ENCODE assay signal across 36 cellular contexts in genomic region chr5:98805070-98805469, GRCh38. TPM values are rescaled to one million over a fixed set of nuclear protein-coding genes. Genes with fewer than 3 reads are reported as not detected.
DNase-seq lines count a peak whose midpoint lies in the region; ATAC-seq, FAIRE-seq and TF ChIP-seq lines count a peak whose summit lies in the region.
"Had no signal": no experiment of that assay in that cellular context is flagged by ENCODE, and none has a peak within 500 bp of the region (broad histone marks: within the 10 kb centered on the region; RNA-seq: fewer than 3 reads in every experiment).

No MANE protein-coding gene starts in this region.

- H2BK5ac ChIP-seq in neuronal stem cell (ENCODE audit: low read length), result no peak overlapping the region

- no peak for ATAC-seq in K562
- no peak for ATAC-seq in HG03025 (IDR thresholded peaks at IDR 0.05; ENCODE audit: low FRiP score, unreplicated experiment)
- ATAC-seq in HG02571 (IDR thresholded peaks at IDR 0.05; ENCODE audit: unreplicated experiment), result no peak
- ATAC-seq: A549; CD8-positive, alpha-beta T cell had no signal

- no peak overlapping the region for H4K8ac ChIP-seq in neuronal stem cell (ENCODE audit: low read depth, low read length)

- no peak overlapping the region for H3K4ac ChIP-seq in neuronal stem cell (ENCODE audit: low read length)

- H4K20me1 ChIP-seq in Karpas-422 (ENCODE audit: insufficient read depth, low read depth, low read length), result no peaks in the 10 kb centered on the region
- no peaks in the 10 kb centered on the region for H4K20me1 ChIP-seq in astrocyte (ENCODE audit: insufficient read depth, low read length)
- H4K20me1 ChIP-seq in K562 (replicated peaks; ENCODE audit: control insufficient read depth, insufficient read depth, low read length), result no peaks in the 10 kb centered on the region
- H4K20me1 ChIP-seq: BLaER1; BLaER1 treated with 17β-estradiol and CSF1 and Interleukin-3, amounts not matched to agents 10 nM and 100 nM had no signal

- H3K9me1 ChIP-seq in K562 (ENCODE audit: control insufficient read depth, insufficient read depth, low read length), result no peaks in the 10 kb centered on the region

- no peak overlapping the region for H3K4me3 Mint-ChIP-seq in astrocyte (ENCODE audit: unreplicated experiment)
- H3K4me3 Mint-ChIP-seq: B cell; CD14-positive monocyte; CD4-positive, alpha-beta T cell; CD4-positive, CD25-positive, alpha-beta regulatory T cell; CD8-positive, alpha-beta memory T cell; CD8-positive, alpha-beta T cell had no signal

- H3K36me3 Mint-ChIP-seq in astrocyte (ENCODE audit: low read depth, unreplicated experiment), result peaks cover 13% of the 10 kb centered on the region

- no peak for TF ChIP-seq CTCF in HEK293 (tag by site-specific recombination; IDR thresholded peaks at IDR 0.05)
- no peak for TF ChIP-seq CTCF in astrocyte (IDR thresholded peaks at IDR 0.05; ENCODE audit: insufficient read depth, low read depth, low read length)
- no peak for TF ChIP-seq CTCF in K562 (IDR thresholded peaks at IDR 0.05 in 2 of 3, conservative IDR thresholded peaks at IDR 0.05 in 1 of 3; ENCODE audit: insufficient read depth in 2 of 3, low read depth in 1 of 3, low read length in 3 of 3)

- H3K79me2 ChIP-seq in Karpas-422 (ENCODE audit: low read length) (no peaks in the 10 kb centered on the region), astrocyte (ENCODE audit: insufficient read depth, low read length) (no peaks in the 10 kb centered on the region), K562 (ENCODE audit: control insufficient read depth, insufficient read depth, low read length) (no peaks in the 10 kb centered on the region)

- no peaks in the 10 kb centered on the region for H3K79me1 ChIP-seq in neuronal stem cell (ENCODE audit: low read depth, low read length)

- TF ChIP-seq RAD21 in K562 (CRISPR knock-in tag; conservative IDR thresholded peaks at IDR 0.05 in 1 of 2, IDR thresholded peaks at IDR 0.05 in 1 of 2), result no peak

- H2AFZ ChIP-seq in Karpas-422 (ENCODE audit: low read length) (no peak overlapping the region), astrocyte (ENCODE audit: low read depth, low read length) (no peak overlapping the region), K562 (ENCODE audit: low read depth, low read length) (no peak overlapping the region), neuronal stem cell (ENCODE audit: low read length) (no peak overlapping the region)

- H3K36me3 ChIP-seq in HEK293 (ENCODE audit: control insufficient read depth in 2 of 2, insufficient read depth in 1 of 2, low read length in 2 of 2) (no peaks in the 10 kb centered on the region), Karpas-422 (ENCODE audit: insufficient read depth, low read length) (no peaks in the 10 kb centered on the region), astrocyte (ENCODE audit: insufficient read depth, low read length) (no peaks in the 10 kb centered on the region), K562 (ENCODE audit: control insufficient read depth, insufficient read depth, low read length) (no peaks in the 10 kb centered on the region), neuronal stem cell (replicated peaks in 1 of 2; ENCODE audit: control insufficient read depth in 2 of 2, insufficient read depth in 2 of 2, low read length in 2 of 2) (no peaks in the 10 kb centered on the region)
- H3K36me3 ChIP-seq: BE2C, BLaER1 had no signal

- no peak overlapping the region for H2BK12ac ChIP-seq in neuronal stem cell (ENCODE audit: low read length)

- in situ Hi-C loops in K562 (cut with MboI), result no loop called here

- CTCF ChIA-PET in HEK293 (lab: Yijun Ruan, JAX), result interaction anchor here (0.9 kb wide), 1 partner anchor 9 kb away, joined by 3 read pairs; no protein-coding TSS in a partner anchor
- CTCF ChIA-PET in K562 (lab: Yijun Ruan, JAX; ENCODE audit: low intra/inter-chr PET ratio), result no interaction called here

- H3K27ac ChIP-seq in HEK293 (ENCODE audit: extremely low read depth, low read depth, low read length) (no peak overlapping the region), Karpas-422 (ENCODE audit: low read length) (no peak overlapping the region), astrocyte (ENCODE audit: low read depth, low read length) (no peak overlapping the region), K562 (ENCODE audit: extremely low read depth, low read depth, low read length) (no peak overlapping the region), neuronal stem cell (replicated peaks; ENCODE audit: low read length) (no peak overlapping the region)
- H3K27ac ChIP-seq: 22Rv1; A549; BLaER1; BLaER1 treated with 17β-estradiol and CSF1 and Interleukin-3, amounts not matched to agents 10 nM and 100 nM; C4-2B had no signal

- BruUV-seq in K562 (replicated peaks; lab: Mats Ljungman, UMichigan), result no TSS peak

- no peak overlapping the region for H2BK120ac ChIP-seq in neuronal stem cell (ENCODE audit: low read depth, low read length)

- peaks cover 19% of the 10 kb centered on the region for H3K9me3 Mint-ChIP-seq in astrocyte (ENCODE audit: unreplicated experiment)

- H3K27ac Mint-ChIP-seq in astrocyte (ENCODE audit: unreplicated experiment), result no peak overlapping the region
- H3K27ac Mint-ChIP-seq: B cell; CD14-positive monocyte; CD4-positive, alpha-beta memory T cell; CD4-positive, alpha-beta T cell; CD4-positive, CD25-positive, alpha-beta regulatory T cell; CD8-positive, alpha-beta memory T cell; CD8-positive, alpha-beta T cell had no signal

- TF ChIP-seq EP300 in K562 (IDR thresholded peaks at IDR 0.05; ENCODE audit: low read length), result no peak

- WGBS in K562 (ENCODE audit: insufficient coverage, low coverage, missing lambda C conversion rate), result 0% methylated on average over 1 of the region's 1 CpG
- WGBS in neuronal stem cell (ENCODE audit: extremely low coverage in 2 of 2, insufficient read length in 2 of 2, insufficient replicate concordance in 1 of 2), 2 donors, result no CpG with 5 or more reads among the region's 1 CpG

- no peaks in the 10 kb centered on the region for H3K4me1 Mint-ChIP-seq in astrocyte (ENCODE audit: low read depth, unreplicated experiment)
- H3K4me1 Mint-ChIP-seq: B cell; CD14-positive monocyte; CD4-positive, alpha-beta memory T cell; CD4-positive, CD25-positive, alpha-beta regulatory T cell; CD8-positive, alpha-beta memory T cell had no signal

- no peak for TF ChIP-seq POLR2A in K562 (conservative IDR thresholded peaks at IDR 0.05)

- H3K4me2 ChIP-seq in Karpas-422 (ENCODE audit: low read depth, low read length, poor library complexity, severe bottlenecking), result no peak overlapping the region
- no peak overlapping the region for H3K4me2 ChIP-seq in astrocyte (ENCODE audit: low read length)
- no peak overlapping the region for H3K4me2 ChIP-seq in K562 (ENCODE audit: insufficient read depth, low read length)
- no peak overlapping the region for H3K4me2 ChIP-seq in neuronal stem cell (ENCODE audit: insufficient read depth, low read length, poor library complexity, severe bottlenecking)
- H3K4me2 ChIP-seq: A549; BLaER1; BLaER1 treated with 17β-estradiol and CSF1 and Interleukin-3, amounts not matched to agents 10 nM and 100 nM had no signal

- no peak overlapping the region for H3K4me3 ChIP-seq in HEK293 (ENCODE audit: low read depth, low read length)
- no peak overlapping the region for H3K4me3 ChIP-seq in Karpas-422 (ENCODE audit: low read length)
- no peak overlapping the region for H3K4me3 ChIP-seq in astrocyte (ENCODE audit: insufficient read depth, low read depth, low read length)
- no peak overlapping the region for H3K4me3 ChIP-seq in K562
- no peak overlapping the region for H3K4me3 ChIP-seq in neuronal stem cell (ENCODE audit: low read length in 2 of 2)
- H3K4me3 ChIP-seq: A549; BLaER1; BLaER1 treated with 17β-estradiol and CSF1 and Interleukin-3, amounts not matched to agents 10 nM and 100 nM had no signal

- no peaks in the 10 kb centered on the region for H3K27me3 Mint-ChIP-seq in astrocyte (ENCODE audit: low read depth, unreplicated experiment)
- H3K27me3 Mint-ChIP-seq: B cell; CD4-positive, alpha-beta memory T cell; CD4-positive, alpha-beta T cell had no signal

- H3K9me2 ChIP-seq in Karpas-422 (replicated peaks; ENCODE audit: insufficient read depth, low read length), result no peaks in the 10 kb centered on the region

- POLR2A ChIA-PET in HEK293 (lab: Yijun Ruan, JAX), result no interaction called here
- POLR2A ChIA-PET in K562 (lab: Yijun Ruan, JAX), result no interaction called here

- no peak overlapping the region for H2BK15ac ChIP-seq in neuronal stem cell (ENCODE audit: low read length)

- no peaks in the 10 kb centered on the region for H3K27me3 ChIP-seq in Karpas-422 (ENCODE audit: low read length)
- H3K27me3 ChIP-seq in astrocyte (ENCODE audit: insufficient read depth, low read length), result no peaks in the 10 kb centered on the region
- H3K27me3 ChIP-seq in K562 (ENCODE audit: control insufficient read depth in 2 of 2, insufficient read depth in 2 of 2, low read length in 2 of 2), result no peaks in the 10 kb centered on the region
- H3K27me3 ChIP-seq in neuronal stem cell (ENCODE audit: control insufficient read depth in 3 of 3, insufficient read depth in 3 of 3, low read depth in 1 of 3, low read length in 3 of 3), result no peaks in the 10 kb centered on the region
- H3K27me3 ChIP-seq: BE2C; BLaER1; BLaER1 treated with 17β-estradiol and CSF1 and Interleukin-3, amounts not matched to agents 10 nM and 100 nM had no signal

- H2AK5ac ChIP-seq in neuronal stem cell (ENCODE audit: low read depth, low read length), result no peak overlapping the region

- no peak overlapping the region for H3K14ac ChIP-seq in neuronal stem cell (ENCODE audit: low read length)

- FAIRE-seq in astrocyte (lab: Jason Lieb, UNC) (peak; percentile 47), K562 (lab: Jason Lieb, UNC) (no peak)
- FAIRE-seq: A204.1, A549, D721Med had no signal

- H4K91ac ChIP-seq in neuronal stem cell (ENCODE audit: low read depth, low read length, poor library complexity), result no peak overlapping the region

- H3K4me1 ChIP-seq in HEK293 (ENCODE audit: control insufficient read depth, insufficient read depth, low read length) (no peaks in the 10 kb centered on the region), Karpas-422 (ENCODE audit: low read length) (no peaks in the 10 kb centered on the region), astrocyte (ENCODE audit: insufficient read depth, low read length) (no peaks in the 10 kb centered on the region), K562 (replicated peaks in 1 of 2; ENCODE audit: control insufficient read depth in 2 of 2, insufficient read depth in 2 of 2, low read length in 2 of 2) (no peaks in the 10 kb centered on the region), neuronal stem cell (ENCODE audit: control insufficient read depth in 2 of 2, insufficient read depth in 1 of 2, low read depth in 1 of 2, low read length in 2 of 2) (no peaks in the 10 kb centered on the region)
- H3K4me1 ChIP-seq: A549, BE2C, Caco-2 had no signal

- no peak overlapping the region for H3K9ac ChIP-seq in Karpas-422 (ENCODE audit: low read length)
- H3K9ac ChIP-seq in astrocyte (ENCODE audit: low read length), result no peak overlapping the region
- H3K9ac ChIP-seq in K562 (ENCODE audit: insufficient read depth in 1 of 2, low read depth in 2 of 2, low read length in 2 of 2), result no peak overlapping the region
- H3K9ac ChIP-seq in neuronal stem cell (ENCODE audit: low read depth, low read length, poor library complexity), result no peak overlapping the region
- H3K9ac ChIP-seq: BLaER1; BLaER1 treated with 17β-estradiol and CSF1 and Interleukin-3, amounts not matched to agents 10 nM and 100 nM had no signal

- peak; percentile 32 for DNase-seq in Karpas-422
- DNase-seq in astrocyte (ENCODE audit: low read depth), result no peak
- DNase-seq in K562 (ENCODE audit: extremely low read depth in 1 of 4, low spot score in 3 of 4), result no peak
- no peak for DNase-seq in neuronal stem cell (ENCODE audit: low spot score)
- no peak for DNase-seq in DMS79 treated with DMSO at 0.1 percent for 48 hours (lab: John Stamatoyannopoulos, UW)
- DNase-seq: 8988T; ACHN; AML-193; BE2C; C1 segment of cervical spinal cord; Caco-2; Calu3; CD4-positive, alpha-beta memory T cell; CD4-positive, alpha-beta T cell; CD4-positive, CD25-positive, alpha-beta regulatory T cell; CD8-positive, alpha-beta memory T cell; CD8-positive, alpha-beta T cell; COR-L47; DMS 273 treated with DMSO at 0.1 percent for 48 hours; DMS153; DMS53; DMS79; DND-41; EL had no signal

- H3K23ac ChIP-seq in neuronal stem cell (ENCODE audit: low read depth, low read length, poor library complexity), result no peak overlapping the region

- intact Hi-C loops in K562 (cut with micrococcal nuclease), result no loop called here

- no peak overlapping the region for H3K18ac ChIP-seq in neuronal stem cell (ENCODE audit: low read length)

- no peaks in the 10 kb centered on the region for H3K9me3 ChIP-seq in HEK293 (ENCODE audit: control insufficient read depth, insufficient read depth, low read depth, low read length)
- no peaks in the 10 kb centered on the region for H3K9me3 ChIP-seq in Karpas-422 (ENCODE audit: low read length)
- no peaks in the 10 kb centered on the region for H3K9me3 ChIP-seq in astrocyte (ENCODE audit: insufficient read depth, low read depth, low read length)
- no peaks in the 10 kb centered on the region for H3K9me3 ChIP-seq in K562 (replicated peaks; ENCODE audit: control insufficient read depth, insufficient read depth, low read depth, low read length)
- peaks cover 4 to 20% of the 10 kb centered on the region in 2 donors for H3K9me3 ChIP-seq in neuronal stem cell (replicated peaks in 1 of 2; ENCODE audit: control insufficient read depth in 2 of 2, insufficient read depth in 1 of 2, low read depth in 1 of 2, low read length in 2 of 2)

RNA-seq across cellular contexts. Expression of gene RGMB, which starts 31.6 kb away (rescaled TPM):
- 0.94 and 3.1 TPM in 2 replicates for total RNA-seq in Karpas-422 (2014; rRNA removed; shearing (Covaris generic); ENCODE audit: low replicate concordance)
- total RNA-seq in astrocyte (42.8 and 48.7 TPM in 2 replicates), K562 (2014; rRNA removed) (0.08 TPM in 1 of 2 replicates, not detected in the other), K562 (2014; rRNA removed; fragmentation: Illumina TruSeq; extraction: Trizol) (not detected in 2 replicates), K562 (2015; rRNA removed; fragmentation: Illumina TruSeq; extraction: Trizol) (not detected in 2 replicates), K562 (2021) (0.31 and 0.38 TPM in 2 replicates)
- not detected in 2 replicates for total RNA-seq in K562 (2011; cell fraction: chromatin; rRNA removed; ENCODE audit: low replicate concordance)
- total RNA-seq in K562 (2011; cell fraction: nucleolus; rRNA removed), result not detected in 2 replicates
- not detected in 2 replicates for total RNA-seq in K562 (2011; cell fraction: nucleoplasm; rRNA removed)
- polyA plus RNA-seq in K562 (2011; rRNA removed) (not detected in 2 replicates), K562 (2014; fragmentation: Illumina TruSeq; extraction: Trizol) (not detected in 2 replicates), K562 (2014; fragmentation: Nextera tagmentation; extraction: Ambion mirVana) (not detected), K562 (2014; rRNA removed) (0.03 TPM in 1 of 2 replicates, not detected in the other)
- not detected in 2 replicates for polyA plus RNA-seq in K562 (2011; cell fraction: cytosol; rRNA removed)
- 0.10 TPM in 1 of 2 replicates, not detected in the other for polyA plus RNA-seq in K562 (2011; cell fraction: nucleus; rRNA removed)
- 0.11 TPM in 1 of 2 replicates, not detected in the other for polyA plus RNA-seq in K562 (2012)
- polyA minus RNA-seq in K562 (2011; rRNA and poly(A)+ RNA removed), result not detected in 2 replicates
- polyA minus RNA-seq in K562 (2011; cell fraction: cytosol; rRNA and poly(A)+ RNA removed), result not detected in 2 replicates
- polyA minus RNA-seq in K562 (2011; cell fraction: nucleus; rRNA and poly(A)+ RNA removed), result 0.13 TPM in 1 of 2 replicates, not detected in the other
- polyA plus RNA-seq in neuronal stem cell (2013, experiment 1 of 2), result 23.7 TPM
- polyA plus RNA-seq in neuronal stem cell (2013, experiment 2 of 2), result 23.3 TPM

Comparison
In these comparisons a context has a peak if more than half of its experiments do, and no peak if none do; other contexts are left out.
1. RNA of gene RGMB, which starts 31.6 kb away (total RNA-seq): 42.8 to 48.7 TPM in astrocyte; 0.94 to 3.1 TPM in Karpas-422 and 0.08 to 0.38 TPM in K562; every median in the first group is over 10 times any median in the second.
2. Of the 44 proteins assayed by ChIP-seq in both K562 and HEK293: peak only in K562: none; only in HEK293: none; in both: ZNF707; in neither: 43.